8 cellular contexts compared by ENCODE assay signal in genomic region chr1:229558460-229559335, GRCh38.
DNase-seq lines count a peak whose midpoint lies in the region; ATAC-seq and TF ChIP-seq lines count a peak whose summit lies in the region.

TSS of gene ABCB10 (minus strand) at chr1:229558707. CDS start at chr1:229558652, 55 bp downstream.

- TF ChIP-seq CTCF in WI38 (IDR thresholded peaks at IDR 0.05; ENCODE audit: low read depth, low read length) (peak; percentile 78), cardiac fibroblast (IDR thresholded peaks at IDR 0.05; ENCODE audit: low read depth, low read length) (peak; percentile 45)

- ATAC-seq in GM18873 (IDR thresholded peaks at IDR 0.05; ENCODE audit: low FRiP score, unreplicated experiment) (peak; percentile 83), HG03139 (IDR thresholded peaks at IDR 0.05; ENCODE audit: unreplicated experiment) (peak; percentile 77)

- H3K4me3 ChIP-seq in WI38 (ENCODE audit: low read depth, low read length) (peak within 1 kb of the TSS; percentile 79), cardiac fibroblast (replicated peaks in 1 of 2; ENCODE audit: low read depth in 2 of 2, low read length in 2 of 2) (peak within 1 kb of the TSS; percentile 66 to 76)

- DNase-seq in AG08396 (ENCODE audit: low spot score) (peak; percentile 99), NCI-H2196 treated with DMSO at 0.1 percent for 48 hours (lab: John Stamatoyannopoulos, UW; ENCODE audit: unreplicated experiment) (peak; percentile 96), cardiac fibroblast (ENCODE audit: low read depth in 2 of 2) (peak; percentile 97 to 98), iPS-NIHi7 (ENCODE audit: extremely low spot score) (peak; percentile 98), smooth muscle cell of the brain vasculature (ENCODE audit: low read depth, low spot score) (peak; percentile 94)

Comparison
In these comparisons a context has a peak if more than half of its experiments do, and no peak if none do; other contexts are left out.
1. Peak in every context shown above with its lines: DNase-seq, ATAC-seq and H3K4me3 ChIP-seq.